In genomic region chr9:108333406-108334031, GRCh38 we compare ENCODE assay signal across 20 cellular contexts.
"Had no signal": no experiment of that assay in that cellular context is flagged by ENCODE, and none has a peak within 500 bp of the region (broad histone marks: within the 10 kb centered on the region; RNA-seq: fewer than 3 reads in every experiment).

No MANE protein-coding gene starts in this region.

- DNase-seq: activated CD4-positive, alpha-beta memory T cell treated with anti-CD3 and anti-CD28 coated beads for 36 hours; activated CD4-positive, alpha-beta T cell treated with anti-CD3 and anti-CD28 coated beads for 4 hours; activated naive CD4-positive, alpha-beta T cell; activated naive CD8-positive, alpha-beta T cell treated with anti-CD3 and anti-CD28 coated beads for 36 hours; brain microvascular endothelial cell; central memory CD4-positive, alpha-beta T cell; dorsolateral prefrontal cortex; stimulated activated CD4-positive, alpha-beta T cell treated with anti-CD3 and anti-CD28 coated beads, Interleukin-2, amount 100 ng/mL, for 24 hours; stimulated activated naive CD4-positive, alpha-beta T cell treated with Interleukin-2 at 50 U/mL for 16 hours; SW 1271; T-helper 2 cell; thyroid gland had no signal

- H2AFZ ChIP-seq: parathyroid adenoma had no signal

- H3K27ac ChIP-seq: brain microvascular endothelial cell, dorsolateral prefrontal cortex, parathyroid adenoma, thyroid gland, VCaP had no signal

- H3K4me3 Mint-ChIP-seq: activated CD4-positive, alpha-beta memory T cell treated with anti-CD3 and anti-CD28 coated beads for 36 hours; activated naive CD8-positive, alpha-beta T cell treated with anti-CD3 and anti-CD28 coated beads for 36 hours; activated T-helper 17 cell treated with anti-CD3 and anti-CD28 coated beads, Interleukin-2, amount 50 U/mL, for 72 hours; mesothelial cell of epicardium; nephron had no signal

- H3K4me3 ChIP-seq: dorsolateral prefrontal cortex, lung, thyroid gland had no signal

- H3K4me1 ChIP-seq: parathyroid adenoma, thyroid gland had no signal

- H3K79me2 ChIP-seq: parathyroid adenoma had no signal

- H3K4me1 Mint-ChIP-seq: activated naive CD8-positive, alpha-beta T cell treated with anti-CD3 and anti-CD28 coated beads for 36 hours; activated T-helper 17 cell treated with anti-CD3 and anti-CD28 coated beads, Interleukin-2, amount 50 U/mL, for 72 hours; mesothelial cell of epicardium; nephron had no signal

- H3K9ac ChIP-seq: parathyroid adenoma had no signal

- H3K9me3 ChIP-seq: thyroid gland had no signal

- FAIRE-seq: colon, frontal cortex had no signal

- H3K36me3 Mint-ChIP-seq: activated CD4-positive, alpha-beta memory T cell treated with anti-CD3 and anti-CD28 coated beads for 36 hours; activated naive CD8-positive, alpha-beta T cell treated with anti-CD3 and anti-CD28 coated beads for 36 hours; mesothelial cell of epicardium had no signal

- H3K27ac Mint-ChIP-seq: activated CD4-positive, alpha-beta memory T cell treated with anti-CD3 and anti-CD28 coated beads for 36 hours; activated naive CD8-positive, alpha-beta T cell treated with anti-CD3 and anti-CD28 coated beads for 36 hours; activated T-helper 17 cell treated with anti-CD3 and anti-CD28 coated beads, Interleukin-2, amount 50 U/mL, for 72 hours; mesothelial cell of epicardium had no signal

- H3K27me3 Mint-ChIP-seq: activated CD4-positive, alpha-beta memory T cell treated with anti-CD3 and anti-CD28 coated beads for 36 hours; activated T-helper 17 cell treated with anti-CD3 and anti-CD28 coated beads, Interleukin-2, amount 50 U/mL, for 72 hours had no signal

- ATAC-seq: activated T-helper 17 cell treated with anti-CD3 and anti-CD28 coated beads, Interleukin-2, amount 50 U/mL, for 72 hours had no signal

- H3K36me3 ChIP-seq: brain microvascular endothelial cell, thyroid gland had no signal

- H3K27me3 ChIP-seq: brain microvascular endothelial cell, thyroid gland had no signal
